ENCODE assay signal across 14 cellular contexts in genomic region chr12:115103884-115104883, GRCh38.
A peak's percentile ranks its signal among the peaks of the same experiment; 100 is the strongest.
DNase-seq lines count a peak whose midpoint lies in the region; ATAC-seq and TF ChIP-seq lines count a peak whose summit lies in the region.
"Had no signal": no experiment of that assay in that cellular context is flagged by ENCODE, and none has a peak within 500 bp of the region (broad histone marks: within the 10 kb centered on the region; RNA-seq: fewer than 3 reads in every experiment).

No MANE protein-coding gene starts in this region.

- H3K36me3 Mint-ChIP-seq in mesothelial cell of epicardium: peaks cover 18% of the 10 kb centered on the region
- H3K36me3 Mint-ChIP-seq: activated naive CD8-positive, alpha-beta T cell had no signal

- peak; percentile 56 for DNase-seq in OCI-M1 (lab: John Stamatoyannopoulos, UW)
- DNase-seq in globus pallidus (ENCODE audit: low spot score): peak; percentile 7
- DNase-seq in mesothelial cell of epicardium (ENCODE audit: low spot score in 2 of 2, unreplicated experiment in 2 of 2): no peak
- no peak for DNase-seq in HK-2 (ENCODE audit: unreplicated experiment)
- DNase-seq in HuH-7.5 (ENCODE audit: low spot score): no peak
- DNase-seq: Calu3, erythroblast, NCI-H1092 treated with DMSO at 0.1 percent for 48 hours, NCI-H2227 treated with DMSO at 0.1 percent for 48 hours had no signal

- H3K4me1 Mint-ChIP-seq in mesothelial cell of epicardium: peaks cover 38% of the 10 kb centered on the region

- TF ChIP-seq CTCF in C4-2B (conservative IDR thresholded peaks at IDR 0.05): no peak
- TF ChIP-seq CTCF in mesothelial cell of epicardium (IDR thresholded peaks at IDR 0.05; ENCODE audit: unreplicated experiment): no peak

- peaks cover 12% of the 10 kb centered on the region for H3K9me3 Mint-ChIP-seq in mesothelial cell of epicardium

- no peaks in the 10 kb centered on the region for H3K27me3 Mint-ChIP-seq in mesothelial cell of epicardium (ENCODE audit: low read depth)
- H3K27me3 Mint-ChIP-seq: activated naive CD8-positive, alpha-beta T cell had no signal

- H3K27ac Mint-ChIP-seq in mesothelial cell of epicardium: peak overlapping the region; percentile 78
- H3K27ac Mint-ChIP-seq: activated naive CD8-positive, alpha-beta T cell had no signal

- H3K27ac ChIP-seq in C4-2B: peak overlapping the region; percentile 89
- H3K27ac ChIP-seq: pancreas had no signal

- ATAC-seq in GM21723 (IDR thresholded peaks at IDR 0.05; ENCODE audit: unreplicated experiment): no peak
- ATAC-seq in HG02571 (IDR thresholded peaks at IDR 0.05; ENCODE audit: unreplicated experiment): no peak

- no peak overlapping the region for H3K4me3 Mint-ChIP-seq in mesothelial cell of epicardium
- H3K4me3 Mint-ChIP-seq: activated naive CD8-positive, alpha-beta T cell had no signal

Comparison
In these comparisons a context has a peak if more than half of its experiments do, and no peak if none do; other contexts are left out.
1. DNase-seq: peak in OCI-M1 (single experiment) and globus pallidus (single experiment); none in mesothelial cell of epicardium (0 of 2), HK-2 (single experiment) and HuH-7.5 (single experiment).